32 cellular contexts compared by ENCODE assay signal in genomic region chr6:146354451-146354850, GRCh38.
"Had no signal": no experiment of that assay in that cellular context is flagged by ENCODE, and none has a peak within 500 bp of the region (broad histone marks: within the 10 kb centered on the region; RNA-seq: fewer than 3 reads in every experiment).

No MANE protein-coding gene starts in this region.

- ATAC-seq: activated CD8-positive, alpha-beta T cell treated with anti-CD3 and anti-CD28 coated beads for 36 hours; activated naive CD4-positive, alpha-beta T cell treated with anti-CD3 and anti-CD28 coated beads, Interleukin-2, amount 50 U/mL, for 72 hours; activated T-cell treated with anti-CD3 and anti-CD28 coated beads, Interleukin-2, amount 50 U/mL, for 4 hours; activated T-cell treated with anti-CD3 and anti-CD28 coated beads, Interleukin-2, amount 50 U/mL, for 72 hours; activated T-helper 17 cell treated with anti-CD3 and anti-CD28 coated beads, Interleukin-2, amount 50 U/mL, for 72 hours; body of pancreas had no signal

- H3K27ac ChIP-seq: adrenal gland, body of pancreas, brain microvascular endothelial cell, breast epithelium, VCaP had no signal

- DNase-seq: activated B cell treated with CpG ODN at 0.5 μM for 24 hours; activated CD4-positive, alpha-beta memory T cell treated with anti-CD3 and anti-CD28 coated beads for 36 hours; activated CD4-positive, alpha-beta T cell treated with anti-CD3 and anti-CD28 coated beads for 4 hours; activated CD4-positive, alpha-beta T cell treated with anti-CD3 and anti-CD28 coated beads, Interleukin-2, amount 10 ng/mL, durations not matched to agents 24 days and 14 days; activated CD4-positive, alpha-beta T cell treated with anti-CD3 and anti-CD28 coated beads, Interleukin-2, amount 50 U/mL, for 1 hour; activated CD4-positive, alpha-beta T cell treated with anti-CD3 and anti-CD28 coated beads, Interleukin-2, amount 50 U/mL, for 4 hours; activated CD4-positive, CD25-positive, alpha-beta regulatory T cell treated with anti-CD3 and anti-CD28 coated beads, Interleukin-2, amount 50 U/mL, for 72 hours; activated CD8-positive, alpha-beta memory T cell treated with anti-CD3 and anti-CD28 coated beads, Interleukin-2, amount 50 U/mL, for 4 hours; activated CD8-positive, alpha-beta T cell treated with anti-CD3 and anti-CD28 coated beads for 36 hours; activated effector memory CD4-positive, alpha-beta T cell treated with anti-CD3 and anti-CD28 coated beads, Interleukin-2, amount 50 U/mL, for 16 hours; activated gamma-delta T cell treated with Interleukin-2 at 50 U/mL for 16 hours; activated naive CD4-positive, alpha-beta T cell; activated naive CD4-positive, alpha-beta T cell treated with anti-CD3 and anti-CD28 coated beads for 36 hours; activated naive CD4-positive, alpha-beta T cell treated with anti-CD3 and anti-CD28 coated beads, Interleukin-2, amount 50 U/mL, for 16 hours; activated naive CD8-positive, alpha-beta T cell treated with anti-CD3 and anti-CD28 coated beads for 36 hours; activated T-cell treated with anti-CD3 and anti-CD28 coated beads for 4 hours; activated T-cell treated with anti-CD3 and anti-CD28 coated beads, Interleukin-2, amount 50 U/mL, for 1 hour; activated T-cell treated with anti-CD3 and anti-CD28 coated beads, Interleukin-2, amount 50 U/mL, for 4 hours; activated T-cell treated with anti-CD3 and anti-CD28 coated beads, Interleukin-2, amount 50 U/mL, for 72 hours; adrenal gland; amniotic stem cell; aorta; body of pancreas; brain microvascular endothelial cell; central memory CD4-positive, alpha-beta T cell; T-helper 1 cell; T-helper 2 cell; T-helper 9 cell had no signal

- H3K36me3 ChIP-seq: adrenal gland, brain microvascular endothelial cell, breast epithelium had no signal

- H3K9me3 ChIP-seq: adrenal gland, body of pancreas, breast epithelium had no signal

- H3K4me3 ChIP-seq: adrenal gland, body of pancreas, breast epithelium had no signal

- H3K4me1 ChIP-seq: adrenal gland, body of pancreas, breast epithelium had no signal

- H3K27me3 ChIP-seq: adrenal gland, body of pancreas, brain microvascular endothelial cell, breast epithelium had no signal
